1 cellular context compared by ENCODE assay signal in genomic region chr9:93466416-93467061, GRCh38.
TF ChIP-seq lines count a peak whose summit lies in the region.

No MANE protein-coding gene starts in this region.

TF ChIP-seq in endothelial cell of umbilical vein, 7 proteins besides CTCF, POLR2A, EP300 and RAD21 (continued from another document):
- TF ChIP-seq GATA2 (IDR thresholded peaks at IDR 0.05; ENCODE audit: insufficient read depth, insufficient read length, low read depth, low read length) (no peak), EZH2 (IDR thresholded peaks at IDR 0.05; ENCODE audit: borderline replicate concordance, low read depth, low read length, severe bottlenecking) (no peak), POLR2AphosphoS5 (IDR thresholded peaks at IDR 0.05; ENCODE audit: insufficient read depth, low read depth, low read length) (no peak), FOS (IDR thresholded peaks at IDR 0.05; ENCODE audit: borderline replicate concordance, insufficient read depth, low read length) (no peak)
